Comparison of ENCODE assay signal across 8 cellular contexts in genomic region chr16:50066482-50067289, GRCh38. TPM values are rescaled to one million over a fixed set of nuclear protein-coding genes. Genes with fewer than 3 reads are reported as not detected.
A peak's percentile ranks its signal among the peaks of the same experiment; 100 is the strongest.
DNase-seq lines count a peak whose midpoint lies in the region; ATAC-seq and TF ChIP-seq lines count a peak whose summit lies in the region.

No MANE protein-coding gene starts in this region.

- H3K27ac Mint-ChIP-seq in endodermal cell: peak overlapping the region; percentile 36

- H3K9ac ChIP-seq in DND-41 (ENCODE audit: low read depth, low read length): peak overlapping the region; percentile 89
- H3K9ac ChIP-seq in OCI-LY1 (ENCODE audit: low read length): peak overlapping the region; percentile 100
- peak overlapping the region; percentile 68 for H3K9ac ChIP-seq in endodermal cell (ENCODE audit: extremely low read depth, low read length, poor library complexity, severe bottlenecking)

- H3K4me1 ChIP-seq in DND-41 (ENCODE audit: insufficient read depth, low read length) (peaks cover 38% of the 10 kb centered on the region), OCI-LY1 (ENCODE audit: insufficient read depth, low read length, severe bottlenecking) (peaks cover 23% of the 10 kb centered on the region), endodermal cell (ENCODE audit: control insufficient read depth, insufficient read depth, low read length) (no peaks in the 10 kb centered on the region), ovary (ENCODE audit: insufficient read depth) (peaks cover 1% of the 10 kb centered on the region)

- 25 to 26% methylated on average over 31 to 34 of the region's 34 CpGs for WGBS in endodermal cell (ENCODE audit: insufficient coverage in 1 of 2, insufficient read length in 1 of 2), 2 experiments
- WGBS in ovary, 3 donors: 21 to 28% (median 23%) methylated on average over 33 to 34 of the region's 34 CpGs

- no peak for TF ChIP-seq CTCF in DND-41 (IDR thresholded peaks at IDR 0.05; ENCODE audit: borderline replicate concordance, extremely low read depth, low read length, poor library complexity, severe bottlenecking)
- TF ChIP-seq CTCF in OCI-LY1 (IDR thresholded peaks at IDR 0.05; ENCODE audit: low read length): no peak
- peak; percentile 32 for TF ChIP-seq CTCF in endodermal cell (conservative IDR thresholded peaks at IDR 0.05)
- no peak for TF ChIP-seq CTCF in ovary (IDR thresholded peaks at IDR 0.05)

- H3K4me3 ChIP-seq in DND-41 (ENCODE audit: low read depth in 1 of 2, low read length in 2 of 2): peak overlapping the region; percentile 62 to 97
- H3K4me3 ChIP-seq in OCI-LY1 (ENCODE audit: low read depth, low read length, poor library complexity, severe bottlenecking): peak overlapping the region; percentile 99
- peak overlapping the region; percentile 84 for H3K4me3 ChIP-seq in endodermal cell (ENCODE audit: low read length)
- peak overlapping the region; percentile 76 for H3K4me3 ChIP-seq in ovary

- no peaks in the 10 kb centered on the region for H3K9me3 Mint-ChIP-seq in endodermal cell

- H3K27me3 ChIP-seq in DND-41 (ENCODE audit: insufficient read depth, low read length, poor library complexity) (no peaks in the 10 kb centered on the region), OCI-LY1 (ENCODE audit: insufficient read depth, low read length) (no peaks in the 10 kb centered on the region), endodermal cell (ENCODE audit: control insufficient read depth, insufficient read depth, low read length, poor library complexity, severe bottlenecking) (no peaks in the 10 kb centered on the region), ovary (no peaks in the 10 kb centered on the region)

- H3K36me3 ChIP-seq in DND-41 (ENCODE audit: insufficient read depth, low read length) (peaks cover 41% of the 10 kb centered on the region), OCI-LY1 (ENCODE audit: insufficient read depth, low read length) (peaks cover 42% of the 10 kb centered on the region), endodermal cell (ENCODE audit: control insufficient read depth, insufficient read depth, low read length) (peaks cover 25% of the 10 kb centered on the region), ovary (no peaks in the 10 kb centered on the region)

- peaks cover 36% of the 10 kb centered on the region for H4K20me1 ChIP-seq in DND-41 (ENCODE audit: insufficient read depth, low read length)
- H4K20me1 ChIP-seq in OCI-LY1 (ENCODE audit: insufficient read depth, low read length): no peaks in the 10 kb centered on the region

- no peaks in the 10 kb centered on the region for H3K9me3 ChIP-seq in DND-41 (ENCODE audit: insufficient read depth, low read length, severe bottlenecking)
- H3K9me3 ChIP-seq in OCI-LY1 (ENCODE audit: low read length): no peaks in the 10 kb centered on the region
- no peaks in the 10 kb centered on the region for H3K9me3 ChIP-seq in endodermal cell (ENCODE audit: control insufficient read depth, low read length)
- no peaks in the 10 kb centered on the region for H3K9me3 ChIP-seq in ovary

- H3K4me2 ChIP-seq in DND-41 (ENCODE audit: insufficient read depth, low read length) (peak overlapping the region; percentile 99), OCI-LY1 (ENCODE audit: low read length) (peak overlapping the region; percentile 100)

- H3K4me3 Mint-ChIP-seq in endodermal cell: peak overlapping the region; percentile 79

- no peak for TF ChIP-seq EP300 in ovary (IDR thresholded peaks at IDR 0.05)

- H3K27me3 Mint-ChIP-seq in endodermal cell (ENCODE audit: insufficient read depth): no peaks in the 10 kb centered on the region

- H2AFZ ChIP-seq in DND-41 (ENCODE audit: low read depth, low read length) (peak overlapping the region; percentile 100), OCI-LY1 (ENCODE audit: low read length) (no peak overlapping the region)

- ATAC-seq in DND-41 (ENCODE audit: insufficient read depth, low read depth) (no peak), HG03095 (IDR thresholded peaks at IDR 0.05; ENCODE audit: unreplicated experiment) (no peak)

- peak overlapping the region; percentile 95 for H3K27ac ChIP-seq in DND-41 (ENCODE audit: low read length)
- H3K27ac ChIP-seq in OCI-LY1 (ENCODE audit: low read depth, low read length, poor library complexity, severe bottlenecking): peak overlapping the region; percentile 90
- peak overlapping the region; percentile 64 for H3K27ac ChIP-seq in endodermal cell (ENCODE audit: low read depth, low read length)
- H3K27ac ChIP-seq in ovary: peak overlapping the region in 1 of 2 donors; percentile 90

- H3K9me2 ChIP-seq in OCI-LY1 (ENCODE audit: low read depth, low read length): no peaks in the 10 kb centered on the region

- peaks cover 6% of the 10 kb centered on the region for H3K36me3 Mint-ChIP-seq in endodermal cell (ENCODE audit: low read depth)

- H3K79me2 ChIP-seq in DND-41 (ENCODE audit: insufficient read depth, low read length): peaks cover 42% of the 10 kb centered on the region
- H3K79me2 ChIP-seq in OCI-LY1 (ENCODE audit: insufficient read depth, low read length): peaks cover 11% of the 10 kb centered on the region

- no peak for TF ChIP-seq POLR2A in ovary (IDR thresholded peaks at IDR 0.05)

- H3F3A ChIP-seq in OCI-LY1 (ENCODE audit: insufficient read depth, low read length): no peaks in the 10 kb centered on the region

- no peak for DNase-seq in DND-41
- no peak for DNase-seq in endodermal cell
- peak in 1 of 5 donors; percentile 19 for DNase-seq in ovary
- DNase-seq in amniotic stem cell (lab: John Stamatoyannopoulos, UW): no peak
- no peak for DNase-seq in AG20443 (ENCODE audit: low spot score)
- no peak for DNase-seq in DMS 273 treated with DMSO at 0.1 percent for 48 hours (lab: John Stamatoyannopoulos, UW)

- H3K4me1 Mint-ChIP-seq in endodermal cell: peaks cover 15% of the 10 kb centered on the region

- intact Hi-C loops in ovary (cut with DNase I): loop anchor here in 1 of 4 donors (5.0 kb wide), 2 partner anchors 141 to 481 kb away; partner anchors contain the start of gene NKD1

RNA-seq across cellular contexts. Expression of gene HEATR3, which starts 0.9 kb away (rescaled TPM):
- total RNA-seq in endodermal cell (10 to 100 TPM; 13.0 to 14.9 TPM), ovary (10 to 100 TPM in 4 of 7 donors, 1 to 10 TPM in 3; 7.6 to 15.2 (median 10.7) TPM)
- 17.5 TPM for polyA plus RNA-seq in endodermal cell (2013, experiment 1 of 2)
- 16.2 TPM for polyA plus RNA-seq in endodermal cell (2013, experiment 2 of 2)
- 10 to 100 TPM in 1 of 2 donors, 1 to 10 TPM in 1; 2.4 to 10.7 TPM for polyA plus RNA-seq in ovary

RNA-seq across cellular contexts. Expression of gene CNEP1R1, which starts 41.7 kb away (rescaled TPM):
- 10 to 100 TPM; 20.2 to 24.9 TPM for total RNA-seq in endodermal cell
- polyA plus RNA-seq in endodermal cell (2013, experiment 1 of 2): 24.4 TPM
- polyA plus RNA-seq in endodermal cell (2013, experiment 2 of 2): 22.3 TPM
- total RNA-seq in ovary: 10 to 100 TPM in 6 of 7 donors, 1 to 10 TPM in 1; 9.4 to 19.0 (median 13.3) TPM
- 10 to 100 TPM in 1 of 2 donors, 1 to 10 TPM in 1; 8.3 to 15.3 TPM for polyA plus RNA-seq in ovary
